Comparison of ENCODE assay signal across 28 cellular contexts in the genomic region with DNA sequence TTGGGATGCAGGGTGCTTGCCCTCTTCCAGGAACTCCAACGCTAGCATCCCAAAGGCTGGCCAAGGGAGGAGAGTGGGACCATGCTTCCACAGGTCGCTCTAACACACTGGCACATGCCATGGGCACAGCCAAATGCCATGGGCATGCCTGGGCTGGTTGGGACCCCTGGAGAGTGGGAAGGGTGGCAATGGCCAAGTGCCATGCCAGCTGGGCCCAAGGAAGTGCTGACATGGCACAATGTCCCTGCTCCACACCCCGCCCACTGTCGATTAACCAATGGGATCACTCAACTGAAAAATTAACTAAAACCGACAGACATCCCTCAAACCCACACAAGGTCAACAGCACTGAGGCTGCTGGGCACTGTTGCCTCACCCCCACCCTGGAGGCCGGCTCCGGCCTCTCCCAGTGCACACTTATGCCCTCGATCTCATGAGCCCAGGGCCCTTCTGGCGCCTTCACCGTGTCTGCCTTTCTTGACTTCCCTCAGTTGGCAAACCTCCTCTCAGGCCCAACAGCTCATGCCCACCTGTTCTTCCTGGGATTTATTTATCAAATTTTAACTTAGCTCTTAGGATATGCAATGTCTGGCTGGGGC.
"Had no signal": no experiment of that assay in that cellular context is flagged by ENCODE, and none has a peak within 500 bp of the region (broad histone marks: within the 10 kb centered on the region; RNA-seq: fewer than 3 reads in every experiment).

No MANE protein-coding gene starts in this region.

- H3K4me3 ChIP-seq: coronary artery, dorsolateral prefrontal cortex, esophagus muscularis mucosa, gastrocnemius medialis, heart left ventricle had no signal

- H3K27me3 ChIP-seq: brain microvascular endothelial cell, dorsolateral prefrontal cortex, foreskin keratinocyte had no signal

- H3K4me1 ChIP-seq: esophagus muscularis mucosa, foreskin keratinocyte, gastrocnemius medialis, heart left ventricle had no signal

- ATAC-seq: activated CD4-positive, alpha-beta T cell treated with anti-CD3 and anti-CD28 coated beads for 36 hours; activated CD8-positive, alpha-beta memory T cell treated with anti-CD3 and anti-CD28 coated beads, Interleukin-2, amount 10 ng/mL, durations not matched to agents 7 days and 5 days; activated CD8-positive, alpha-beta T cell treated with anti-CD3 and anti-CD28 coated beads, Interleukin-2, amount 10 ng/mL, durations not matched to agents 7 days and 5 days; foreskin keratinocyte; gastrocnemius medialis; heart left ventricle had no signal

- FAIRE-seq: astrocyte, bronchial epithelial cell had no signal

- H3K9me3 ChIP-seq: esophagus muscularis mucosa, gastrocnemius medialis, heart left ventricle had no signal

- DNase-seq: activated CD4-positive, alpha-beta memory T cell treated with anti-CD3 and anti-CD28 coated beads for 36 hours; activated CD4-positive, alpha-beta T cell treated with anti-CD3 and anti-CD28 coated beads for 36 hours; activated CD4-positive, alpha-beta T cell treated with anti-CD3 and anti-CD28 coated beads, Interleukin-2, amount 10 ng/mL, durations not matched to agents 24 days and 14 days; activated CD4-positive, CD25-positive, alpha-beta regulatory T cell; activated CD4-positive, CD25-positive, alpha-beta regulatory T cell treated with anti-CD3 and anti-CD28 coated beads, Interleukin-2, amount 50 U/mL, for 72 hours; activated CD8-positive, alpha-beta memory T cell treated with anti-CD3 and anti-CD28 coated beads, Interleukin-2, amount 10 ng/mL, durations not matched to agents 7 days and 5 days; activated CD8-positive, alpha-beta memory T cell treated with anti-CD3 and anti-CD28 coated beads, Interleukin-2, amount 50 U/mL, for 4 hours; activated CD8-positive, alpha-beta T cell treated with anti-CD3 and anti-CD28 coated beads, Interleukin-2, amount 10 ng/mL, durations not matched to agents 7 days and 5 days; activated gamma-delta T cell treated with Interleukin-2 at 50 U/mL for 16 hours; activated naive CD4-positive, alpha-beta T cell treated with anti-CD3 and anti-CD28 coated beads, Interleukin-2, amount 50 U/mL, for 16 hours; activated naive CD4-positive, alpha-beta T cell treated with Interleukin-2 at 50 U/mL for 16 hours; activated T-cell treated with anti-CD3 and anti-CD28 coated beads, Interleukin-2, amount 50 U/mL, for 1 hour; activated T-cell treated with anti-CD3 and anti-CD28 coated beads, Interleukin-2, amount 50 U/mL, for 48 hours; amniotic stem cell; anterior cingulate cortex; brain microvascular endothelial cell; dorsolateral prefrontal cortex; effector memory CD4-positive, alpha-beta T cell; endodermal cell; foreskin keratinocyte; gastrocnemius medialis; glutamatergic neuron; heart left ventricle; T-helper 2 cell had no signal

- H3K27ac ChIP-seq: brain microvascular endothelial cell, coronary artery, dorsolateral prefrontal cortex, esophagus muscularis mucosa, foreskin keratinocyte, gastrocnemius medialis, heart left ventricle had no signal

- H3K36me3 ChIP-seq: brain microvascular endothelial cell, esophagus muscularis mucosa, gastrocnemius medialis, heart left ventricle had no signal
